Comparison of ENCODE assay signal across 8 cellular contexts in genomic region chr19:2237051-2237868, GRCh38. TPM values are rescaled to one million over a fixed set of nuclear protein-coding genes. Genes with fewer than 3 reads are reported as not detected.
DNase-seq lines count a peak whose midpoint lies in the region; TF ChIP-seq lines count a peak whose summit lies in the region.

No MANE protein-coding gene starts in this region.

- no peaks in the 10 kb centered on the region for H3K9me3 ChIP-seq in iPS-20b (ENCODE audit: insufficient read depth, low read depth, low read length)
- H3K9me3 ChIP-seq in suprapubic skin, result no peaks in the 10 kb centered on the region

- DNase-seq in SIG-M5 treated with dmso at 0.1 percent for 504 hours (lab: John Stamatoyannopoulos, UW; ENCODE audit: unreplicated experiment) (peak; percentile 84), SIG-M5 (lab: John Stamatoyannopoulos, UW) (no peak), suprapubic skin (ENCODE audit: low spot score in 2 of 2) (no peak), NCI-H2196 (lab: John Stamatoyannopoulos, UW; ENCODE audit: unreplicated experiment) (no peak), ecto neural progenitor cell (ENCODE audit: low spot score) (no peak), ureter (ENCODE audit: low spot score) (no peak)
- no peak for DNase-seq in activated naive CD8-positive, alpha-beta T cell treated with anti-CD3 and anti-CD28 coated beads for 36 hours

- H3K36me3 ChIP-seq in iPS-20b (ENCODE audit: insufficient read depth, low read depth, low read length) (peaks cover 42% of the 10 kb centered on the region), suprapubic skin (peaks cover 18% of the 10 kb centered on the region)

- H3K4me1 ChIP-seq in iPS-20b (ENCODE audit: insufficient read depth, low read length) (peaks cover 21% of the 10 kb centered on the region), suprapubic skin (peaks cover 81% of the 10 kb centered on the region)

- peaks cover 60% of the 10 kb centered on the region for H3K36me3 Mint-ChIP-seq in activated naive CD8-positive, alpha-beta T cell treated with anti-CD3 and anti-CD28 coated beads for 36 hours

- peaks cover 64% of the 10 kb centered on the region for H3K4me1 Mint-ChIP-seq in activated naive CD8-positive, alpha-beta T cell treated with anti-CD3 and anti-CD28 coated beads for 36 hours

- no peaks in the 10 kb centered on the region for H3K27me3 ChIP-seq in iPS-20b (ENCODE audit: insufficient read depth, low read length)
- H3K27me3 ChIP-seq in suprapubic skin, result no peaks in the 10 kb centered on the region

- peak overlapping the region; percentile 99 for H3K4me3 Mint-ChIP-seq in activated naive CD8-positive, alpha-beta T cell treated with anti-CD3 and anti-CD28 coated beads for 36 hours

- no peaks in the 10 kb centered on the region for H3K27me3 Mint-ChIP-seq in activated naive CD8-positive, alpha-beta T cell treated with anti-CD3 and anti-CD28 coated beads for 36 hours

- H3K9ac ChIP-seq in iPS-20b (ENCODE audit: low read depth, low read length), result peak overlapping the region; percentile 94

- no peak for TF ChIP-seq POLR2A in suprapubic skin (IDR thresholded peaks at IDR 0.05)

- TF ChIP-seq EP300 in suprapubic skin (IDR thresholded peaks at IDR 0.05), result no peak

- H3K27ac ChIP-seq in iPS-20b (ENCODE audit: low read length), result peak overlapping the region; percentile 59
- H3K27ac ChIP-seq in suprapubic skin, result peak overlapping the region; percentile 94

- no peak for TF ChIP-seq CTCF in suprapubic skin (IDR thresholded peaks at IDR 0.05)

- peak overlapping the region; percentile 100 for H3K27ac Mint-ChIP-seq in activated naive CD8-positive, alpha-beta T cell treated with anti-CD3 and anti-CD28 coated beads for 36 hours

- H3K4me3 ChIP-seq in iPS-20b (ENCODE audit: low read length), result peak overlapping the region; percentile 92
- H3K4me3 ChIP-seq in suprapubic skin, result peak overlapping the region; percentile 92

- H3K9me3 Mint-ChIP-seq in activated naive CD8-positive, alpha-beta T cell treated with anti-CD3 and anti-CD28 coated beads for 36 hours, result no peaks in the 10 kb centered on the region

- 45% methylated on average over 38 of the region's 43 CpGs for WGBS in suprapubic skin

RNA-seq across cellular contexts. Expression of gene SF3A2, which starts 0.6 kb away (rescaled TPM):
- total RNA-seq in activated naive CD8-positive, alpha-beta T cell treated with anti-CD3 and anti-CD28 coated beads for 36 hours, result 100 to 1,000 TPM; 160 to 162 TPM
- total RNA-seq in suprapubic skin, result 100 to 1,000 TPM in 1 of 4 donors, 10 to 100 TPM in 3; 48.0 to 103 (median 64.8) TPM
- 65.8 TPM for total RNA-seq in ureter

RNA-seq across cellular contexts. Expression of gene PLEKHJ1, which starts 1.1 kb away (rescaled TPM):
- 10 to 100 TPM; 82.7 to 84.6 TPM for total RNA-seq in activated naive CD8-positive, alpha-beta T cell treated with anti-CD3 and anti-CD28 coated beads for 36 hours
- 10 to 100 TPM; 36.1 to 78.0 (median 62.9) TPM for total RNA-seq in suprapubic skin
- total RNA-seq in ureter, result 52.0 TPM

RNA-seq across cellular contexts. Expression of gene AMH, which starts 11.9 kb away (rescaled TPM):
- total RNA-seq in activated naive CD8-positive, alpha-beta T cell treated with anti-CD3 and anti-CD28 coated beads for 36 hours, result 1 to 10 TPM; 7.4 to 10.0 TPM
- total RNA-seq in suprapubic skin, result 1 to 10 TPM; 1.7 to 4.3 (median 3.0) TPM
- 1.3 TPM for total RNA-seq in ureter

RNA-seq across cellular contexts. Expression of gene JSRP1, which starts 19.0 kb away (rescaled TPM):
- total RNA-seq in activated naive CD8-positive, alpha-beta T cell treated with anti-CD3 and anti-CD28 coated beads for 36 hours, result under 1 TPM; 0.45 to 0.50 TPM
- total RNA-seq in suprapubic skin (not detected), ureter (0.49 TPM)

RNA-seq across cellular contexts. Expression of gene PEAK3, which starts 44.7 kb away (rescaled TPM):
- total RNA-seq in activated naive CD8-positive, alpha-beta T cell treated with anti-CD3 and anti-CD28 coated beads for 36 hours, result not detected
- total RNA-seq in suprapubic skin, result 1 to 10 TPM in 1 of 4 donors, under 1 TPM in 1, not detected in 2; 0.55 to 1.4 TPM
- 0.99 TPM for total RNA-seq in ureter
